Comparison of ENCODE assay signal across 1 cellular context in the genomic region with DNA sequence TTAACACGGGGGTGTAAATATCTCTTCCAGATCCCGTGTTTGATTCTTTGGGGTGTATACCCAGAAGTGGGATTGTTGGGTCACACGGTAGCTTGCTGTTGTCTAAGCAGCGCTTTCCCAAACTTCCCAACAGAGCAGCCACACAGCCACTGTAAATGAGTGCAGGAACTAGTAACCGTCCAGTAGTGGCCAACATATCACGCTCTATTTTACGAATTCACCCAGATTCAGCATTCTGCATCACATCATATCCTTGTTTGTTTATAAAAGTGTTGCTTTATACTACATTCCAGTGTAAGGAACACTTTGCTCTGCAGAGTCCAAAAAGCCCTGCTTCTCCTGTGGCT.
TF ChIP-seq lines count a peak whose summit lies in the region.

No MANE protein-coding gene starts in this region.

TF ChIP-seq in SK-N-SH, 30 proteins besides CTCF, POLR2A, EP300 and RAD21 (continued from another document):
- TF ChIP-seq REST (IDR thresholded peaks at IDR 0.05; ENCODE audit: low read depth, low read length), result no peak
